In genomic region chr16:20410153-20410723, GRCh38 we compare ENCODE assay signal across 1 cellular context.
TF ChIP-seq lines count a peak whose summit lies in the region.

No MANE protein-coding gene starts in this region.

TF ChIP-seq in HepG2, 621 proteins besides CTCF, POLR2A, EP300 and RAD21 (continues in another document):
- TF ChIP-seq HINFP (CRISPR knock-in tag; IDR thresholded peaks at IDR 0.05; ENCODE audit: low read depth), result no peak
- no peak for TF ChIP-seq MAFK (conservative IDR thresholded peaks at IDR 0.05 in 1 of 2, IDR thresholded peaks at IDR 0.05 in 1 of 2; ENCODE audit: low read length in 2 of 2)
- TF ChIP-seq HHEX (CRISPR knock-in tag; IDR thresholded peaks at IDR 0.05), result no peak
- TF ChIP-seq SMAD1 (CRISPR knock-in tag; IDR thresholded peaks at IDR 0.05; ENCODE audit: borderline replicate concordance, low read depth), result no peak
- no peak for TF ChIP-seq HMGXB3 (CRISPR knock-in tag; IDR thresholded peaks at IDR 0.05; ENCODE audit: borderline replicate concordance)
- no peak for TF ChIP-seq KDM1A (CRISPR knock-in tag; IDR thresholded peaks at IDR 0.05)
- no peak for TF ChIP-seq ZNF263 (CRISPR knock-in tag; IDR thresholded peaks at IDR 0.05)
- TF ChIP-seq KDM3A (CRISPR knock-in tag; IDR thresholded peaks at IDR 0.05; ENCODE audit: low read depth), result no peak
- TF ChIP-seq JUNB (CRISPR knock-in tag; IDR thresholded peaks at IDR 0.05; ENCODE audit: borderline replicate concordance), result no peak
- no peak for TF ChIP-seq SP4 (CRISPR knock-in tag; IDR thresholded peaks at IDR 0.05)
- no peak for TF ChIP-seq FIP1L1 (IDR thresholded peaks at IDR 0.05; ENCODE audit: borderline replicate concordance, insufficient read depth, low read depth, low read length)
- no peak for TF ChIP-seq SUZ12 (IDR thresholded peaks at IDR 0.05; ENCODE audit: low read depth, low read length)
- no peak for TF ChIP-seq GATAD1 (CRISPR knock-in tag; IDR thresholded peaks at IDR 0.05)
- no peak for TF ChIP-seq RORA (CRISPR knock-in tag; IDR thresholded peaks at IDR 0.05)
- TF ChIP-seq ZNF790 (CRISPR knock-in tag; IDR thresholded peaks at IDR 0.05; ENCODE audit: borderline replicate concordance), result no peak
- TF ChIP-seq THYN1 (CRISPR knock-in tag; IDR thresholded peaks at IDR 0.05; ENCODE audit: borderline replicate concordance, low read depth), result 0 out of 2 replicates have a peak, but pooled peaks have one; percentile 44
- 0 out of 2 replicates have a peak, but pooled peaks have one; percentile 39 for TF ChIP-seq NAIF1 (CRISPR knock-in tag; IDR thresholded peaks at IDR 0.05; ENCODE audit: borderline replicate concordance)
- TF ChIP-seq NCOA1 (CRISPR knock-in tag; IDR thresholded peaks at IDR 0.05), result no peak
- no peak for TF ChIP-seq CHD2 (IDR thresholded peaks at IDR 0.05; ENCODE audit: low read depth, low read length)
- no peak for TF ChIP-seq ZFP36L1 (CRISPR knock-in tag; IDR thresholded peaks at IDR 0.05)
- no peak for TF ChIP-seq MYC (CRISPR knock-in tag; IDR thresholded peaks at IDR 0.05; ENCODE audit: borderline replicate concordance)
- no peak for TF ChIP-seq MXD4 (CRISPR knock-in tag; IDR thresholded peaks at IDR 0.05)
- TF ChIP-seq ZNF232 (CRISPR knock-in tag; IDR thresholded peaks at IDR 0.05; ENCODE audit: borderline replicate concordance), result no peak
- no peak for TF ChIP-seq IRX3 (CRISPR knock-in tag; IDR thresholded peaks at IDR 0.05; ENCODE audit: borderline replicate concordance, low read depth)
- no peak for TF ChIP-seq MLLT10 (CRISPR knock-in tag; IDR thresholded peaks at IDR 0.05)
- TF ChIP-seq CSRNP1 (CRISPR knock-in tag; IDR thresholded peaks at IDR 0.05), result no peak
- no peak for TF ChIP-seq DDIT3 (CRISPR knock-in tag; IDR thresholded peaks at IDR 0.05)
- TF ChIP-seq NFKBIZ (CRISPR knock-in tag; IDR thresholded peaks at IDR 0.05), result no peak
- no peak for TF ChIP-seq GATA4 (IDR thresholded peaks at IDR 0.05; ENCODE audit: borderline replicate concordance, low read depth)
- TF ChIP-seq ZFP82 (CRISPR knock-in tag; IDR thresholded peaks at IDR 0.05; ENCODE audit: borderline replicate concordance), result no peak
- no peak for TF ChIP-seq MIER3 (CRISPR knock-in tag; IDR thresholded peaks at IDR 0.05; ENCODE audit: borderline replicate concordance)
- no peak for TF ChIP-seq SKI (IDR thresholded peaks at IDR 0.05; ENCODE audit: partially characterized antibody)
- TF ChIP-seq HMGA1 (CRISPR knock-in tag; conservative IDR thresholded peaks at IDR 0.05), result no peak
- no peak for TF ChIP-seq NR3C1 (CRISPR knock-in tag; IDR thresholded peaks at IDR 0.05)
- peak; percentile 37; the same call in 1 of the 2 replicates for TF ChIP-seq SPEN (CRISPR knock-in tag; IDR thresholded peaks at IDR 0.05; ENCODE audit: low read depth)
- TF ChIP-seq RBAK (CRISPR knock-in tag; IDR thresholded peaks at IDR 0.05), result no peak
- TF ChIP-seq ZKSCAN8 (CRISPR knock-in tag; IDR thresholded peaks at IDR 0.05; ENCODE audit: borderline replicate concordance), result no peak
- no peak for TF ChIP-seq GPN1 (CRISPR knock-in tag; IDR thresholded peaks at IDR 0.05; ENCODE audit: borderline replicate concordance)
- TF ChIP-seq ZBTB26 (CRISPR knock-in tag; IDR thresholded peaks at IDR 0.05; ENCODE audit: borderline replicate concordance), result 0 out of 2 replicates have a peak, but pooled peaks have one; percentile 17
- TF ChIP-seq ZIK1 (CRISPR knock-in tag; IDR thresholded peaks at IDR 0.05; ENCODE audit: borderline replicate concordance, low read depth), result no peak
- TF ChIP-seq NFYB (CRISPR knock-in tag; IDR thresholded peaks at IDR 0.05), result no peak
- TF ChIP-seq SRY (CRISPR knock-in tag; IDR thresholded peaks at IDR 0.05), result no peak
- peak; percentile 18; the same call in 1 of the 2 replicates for TF ChIP-seq ZMYM4 (CRISPR knock-in tag; IDR thresholded peaks at IDR 0.05)
- no peak for TF ChIP-seq ZBTB40 (IDR thresholded peaks at IDR 0.05)
- no peak for TF ChIP-seq ZBTB40 (CRISPR knock-in tag; IDR thresholded peaks at IDR 0.05)
- no peak for TF ChIP-seq GZF1 (CRISPR knock-in tag; IDR thresholded peaks at IDR 0.05)
- TF ChIP-seq USF2 (IDR thresholded peaks at IDR 0.05; ENCODE audit: low read depth, low read length), result no peak
- no peak for TF ChIP-seq USF2 (CRISPR knock-in tag; IDR thresholded peaks at IDR 0.05; ENCODE audit: borderline replicate concordance)
- no peak for TF ChIP-seq ZNF850 (CRISPR knock-in tag; conservative IDR thresholded peaks at IDR 0.05)
- no peak for TF ChIP-seq ZNF354B (CRISPR knock-in tag; IDR thresholded peaks at IDR 0.05)
